Comparison of ENCODE assay signal across 28 cellular contexts in genomic region chr6:14333556-14334305, GRCh38.
A peak's percentile ranks its signal among the peaks of the same experiment; 100 is the strongest.
DNase-seq lines count a peak whose midpoint lies in the region; TF ChIP-seq lines count a peak whose summit lies in the region.
"Had no signal": no experiment of that assay in that cellular context is flagged by ENCODE, and none has a peak within 500 bp of the region (broad histone marks: within the 10 kb centered on the region; RNA-seq: fewer than 3 reads in every experiment).

No MANE protein-coding gene starts in this region.

- H3K4me3 ChIP-seq in AG09309 (ENCODE audit: control insufficient read depth, low read depth, low read length) (no peak overlapping the region), cardiac fibroblast (replicated peaks in 1 of 2; ENCODE audit: low read depth in 2 of 2, low read length in 2 of 2) (no peak overlapping the region)
- H3K4me3 ChIP-seq: colonic mucosa, GM23338, vagina had no signal

- TF ChIP-seq CTCF in AG09309 (IDR thresholded peaks at IDR 0.05; ENCODE audit: control insufficient read depth, insufficient read depth, low read depth, low read length, missing control alignments) (no peak), HFFc6 (IDR thresholded peaks at IDR 0.05) (no peak), cardiac fibroblast (IDR thresholded peaks at IDR 0.05; ENCODE audit: low read depth, low read length) (no peak)

- peaks cover 2% of the 10 kb centered on the region for H3K27me3 Mint-ChIP-seq in HFFc6 (ENCODE audit: insufficient read depth)
- H3K27me3 Mint-ChIP-seq: activated B cell treated with CpG ODN at 0.5 μM for 24 hours; activated naive CD8-positive, alpha-beta T cell treated with anti-CD3 and anti-CD28 coated beads for 36 hours; activated T-helper 17 cell treated with anti-CD3 and anti-CD28 coated beads, Interleukin-2, amount 50 U/mL, for 72 hours; CD4-positive, alpha-beta T cell; memory B cell; naive B cell had no signal

- no peak overlapping the region for H3K4me3 Mint-ChIP-seq in HFFc6
- H3K4me3 Mint-ChIP-seq: activated B cell treated with CpG ODN at 0.5 μM for 24 hours; activated naive CD8-positive, alpha-beta T cell treated with anti-CD3 and anti-CD28 coated beads for 36 hours; activated T-helper 17 cell treated with anti-CD3 and anti-CD28 coated beads, Interleukin-2, amount 50 U/mL, for 72 hours; CD4-positive, alpha-beta T cell; effector memory CD8-positive, alpha-beta T cell; GM23338; memory B cell; naive B cell had no signal

- H3K27ac Mint-ChIP-seq in HFFc6 = no peak overlapping the region
- H3K27ac Mint-ChIP-seq: activated B cell treated with CpG ODN at 0.5 μM for 24 hours; activated naive CD8-positive, alpha-beta T cell treated with anti-CD3 and anti-CD28 coated beads for 36 hours; activated T-helper 17 cell treated with anti-CD3 and anti-CD28 coated beads, Interleukin-2, amount 50 U/mL, for 72 hours; CD4-positive, alpha-beta T cell; effector memory CD8-positive, alpha-beta T cell; GM23338; memory B cell; naive B cell had no signal

- no peaks in the 10 kb centered on the region for H3K36me3 Mint-ChIP-seq in HFFc6 (ENCODE audit: low read depth)
- H3K36me3 Mint-ChIP-seq: activated naive CD8-positive, alpha-beta T cell treated with anti-CD3 and anti-CD28 coated beads for 36 hours; memory B cell; naive B cell had no signal

- DNase-seq in AG09309 (ENCODE audit: low read depth) (peak; percentile 29), HFFc6 (peak; percentile 17), cardiac fibroblast (ENCODE audit: low read depth in 2 of 2) (peak; percentile 49), iris pigment epithelial cell (ENCODE audit: low read depth) (peak; percentile 49), cerebellum (ENCODE audit: low spot score) (no peak), islet precursor cell (no peak), SW 1271 (lab: John Stamatoyannopoulos, UW) (no peak)
- DNase-seq in activated CD4-positive, alpha-beta T cell treated with anti-CD3 and anti-CD28 coated beads for 48 hours = no peak
- DNase-seq: activated B cell treated with CpG ODN at 0.5 μM for 24 hours; activated CD4-positive, alpha-beta T cell treated with anti-CD3 and anti-CD28 coated beads, Interleukin-2, amount 50 U/mL, for 4 hours; activated CD8-positive, alpha-beta memory T cell treated with anti-CD3 and anti-CD28 coated beads, Interleukin-2, amount 50 U/mL, for 4 hours; activated naive CD8-positive, alpha-beta T cell treated with anti-CD3 and anti-CD28 coated beads for 36 hours; CD4-positive, alpha-beta T cell; colonic mucosa; DMS 273 treated with DMSO at 0.1 percent for 48 hours; effector memory CD8-positive, alpha-beta T cell; KBM-7; left cardiac atrium; MM.1S; naive B cell; NCI-H1417 treated with DMSO at 0.1 percent for 48 hours; NCI-H446 treated with DMSO at 0.1 percent for 48 hours; nucleus accumbens; T1000 had no signal

- 0 out of 2 replicates have a peak, but pooled peaks cover 13% of the 10 kb centered on the region for H3K4me1 Mint-ChIP-seq in HFFc6 (ENCODE audit: low read depth)
- H3K4me1 Mint-ChIP-seq: activated naive CD8-positive, alpha-beta T cell treated with anti-CD3 and anti-CD28 coated beads for 36 hours; activated T-helper 17 cell treated with anti-CD3 and anti-CD28 coated beads, Interleukin-2, amount 50 U/mL, for 72 hours had no signal

- no peaks in the 10 kb centered on the region for H3K9me3 Mint-ChIP-seq in HFFc6
- H3K9me3 Mint-ChIP-seq: activated T-helper 17 cell treated with anti-CD3 and anti-CD28 coated beads, Interleukin-2, amount 50 U/mL, for 72 hours; effector memory CD8-positive, alpha-beta T cell; GM23338; memory B cell had no signal

Comparison
In these comparisons a context has a peak if more than half of its experiments do, and no peak if none do; other contexts are left out.
1. DNase-seq: peak in AG09309 (single experiment), HFFc6 (single experiment), cardiac fibroblast (2 of 2) and iris pigment epithelial cell (single experiment); none in cerebellum (single experiment), islet precursor cell (single experiment), activated CD4-positive, alpha-beta T cell treated with anti-CD3 and anti-CD28 coated beads for 48 hours (single experiment) and SW 1271 (0 of 2).